1 cellular context compared by ENCODE assay signal in the genomic region with DNA sequence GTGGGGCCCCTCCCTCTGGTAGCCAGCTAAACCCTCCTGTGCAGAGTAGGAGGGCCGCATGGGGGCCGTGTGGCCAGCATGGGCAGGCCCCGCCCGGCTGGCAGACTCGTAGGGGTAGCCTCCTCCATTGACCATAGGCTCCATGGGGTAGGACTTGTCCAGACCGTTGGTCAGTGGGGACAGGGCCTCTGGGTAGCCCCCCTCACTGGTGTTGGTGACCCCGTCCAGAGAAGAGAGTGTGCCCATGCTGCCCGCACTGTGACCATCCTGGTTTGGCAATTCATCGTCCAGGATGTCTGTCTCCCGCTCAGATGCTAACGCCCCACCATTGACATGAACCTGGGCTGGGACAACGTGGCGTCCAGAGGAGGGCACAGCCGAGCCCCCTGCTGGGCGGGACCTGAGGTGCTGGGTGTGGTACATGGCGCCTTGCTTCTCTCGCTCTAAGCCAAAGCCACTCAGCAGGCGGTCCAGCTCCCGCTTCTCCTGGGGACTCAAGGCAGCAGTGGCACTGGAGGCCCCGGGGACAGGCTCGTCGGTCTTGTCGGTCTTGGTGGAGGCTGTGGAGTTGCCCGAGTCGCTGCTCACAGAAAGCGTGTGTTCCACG.
TF ChIP-seq lines count a peak whose summit lies in the region.

No MANE protein-coding gene starts in this region.

TF ChIP-seq in H1, 55 proteins besides CTCF, POLR2A, EP300 and RAD21:
- TF ChIP-seq BACH1 (IDR thresholded peaks at IDR 0.05; ENCODE audit: low read length) (no peak), POLR2AphosphoS5 (IDR thresholded peaks at IDR 0.05; ENCODE audit: low read depth, low read length) (no peak), CREB1 (IDR thresholded peaks at IDR 0.05) (no peak), HDAC2 (IDR thresholded peaks at IDR 0.05; ENCODE audit: borderline replicate concordance in 1 of 2, low read depth in 2 of 2, low read length in 2 of 2) (no peak), CTBP2 (IDR thresholded peaks at IDR 0.05; ENCODE audit: borderline replicate concordance, insufficient read depth, insufficient read length, low read length) (no peak), SIX5 (IDR thresholded peaks at IDR 0.05; ENCODE audit: low read depth, low read length) (no peak), KDM1A (IDR thresholded peaks at IDR 0.05; ENCODE audit: borderline replicate concordance, low read length) (no peak), SIRT6 (IDR thresholded peaks at IDR 0.05; ENCODE audit: low read length) (no peak), GABPA (IDR thresholded peaks at IDR 0.05; ENCODE audit: borderline replicate concordance, insufficient read depth, low read length) (no peak)
- TF ChIP-seq, protein P1, sequence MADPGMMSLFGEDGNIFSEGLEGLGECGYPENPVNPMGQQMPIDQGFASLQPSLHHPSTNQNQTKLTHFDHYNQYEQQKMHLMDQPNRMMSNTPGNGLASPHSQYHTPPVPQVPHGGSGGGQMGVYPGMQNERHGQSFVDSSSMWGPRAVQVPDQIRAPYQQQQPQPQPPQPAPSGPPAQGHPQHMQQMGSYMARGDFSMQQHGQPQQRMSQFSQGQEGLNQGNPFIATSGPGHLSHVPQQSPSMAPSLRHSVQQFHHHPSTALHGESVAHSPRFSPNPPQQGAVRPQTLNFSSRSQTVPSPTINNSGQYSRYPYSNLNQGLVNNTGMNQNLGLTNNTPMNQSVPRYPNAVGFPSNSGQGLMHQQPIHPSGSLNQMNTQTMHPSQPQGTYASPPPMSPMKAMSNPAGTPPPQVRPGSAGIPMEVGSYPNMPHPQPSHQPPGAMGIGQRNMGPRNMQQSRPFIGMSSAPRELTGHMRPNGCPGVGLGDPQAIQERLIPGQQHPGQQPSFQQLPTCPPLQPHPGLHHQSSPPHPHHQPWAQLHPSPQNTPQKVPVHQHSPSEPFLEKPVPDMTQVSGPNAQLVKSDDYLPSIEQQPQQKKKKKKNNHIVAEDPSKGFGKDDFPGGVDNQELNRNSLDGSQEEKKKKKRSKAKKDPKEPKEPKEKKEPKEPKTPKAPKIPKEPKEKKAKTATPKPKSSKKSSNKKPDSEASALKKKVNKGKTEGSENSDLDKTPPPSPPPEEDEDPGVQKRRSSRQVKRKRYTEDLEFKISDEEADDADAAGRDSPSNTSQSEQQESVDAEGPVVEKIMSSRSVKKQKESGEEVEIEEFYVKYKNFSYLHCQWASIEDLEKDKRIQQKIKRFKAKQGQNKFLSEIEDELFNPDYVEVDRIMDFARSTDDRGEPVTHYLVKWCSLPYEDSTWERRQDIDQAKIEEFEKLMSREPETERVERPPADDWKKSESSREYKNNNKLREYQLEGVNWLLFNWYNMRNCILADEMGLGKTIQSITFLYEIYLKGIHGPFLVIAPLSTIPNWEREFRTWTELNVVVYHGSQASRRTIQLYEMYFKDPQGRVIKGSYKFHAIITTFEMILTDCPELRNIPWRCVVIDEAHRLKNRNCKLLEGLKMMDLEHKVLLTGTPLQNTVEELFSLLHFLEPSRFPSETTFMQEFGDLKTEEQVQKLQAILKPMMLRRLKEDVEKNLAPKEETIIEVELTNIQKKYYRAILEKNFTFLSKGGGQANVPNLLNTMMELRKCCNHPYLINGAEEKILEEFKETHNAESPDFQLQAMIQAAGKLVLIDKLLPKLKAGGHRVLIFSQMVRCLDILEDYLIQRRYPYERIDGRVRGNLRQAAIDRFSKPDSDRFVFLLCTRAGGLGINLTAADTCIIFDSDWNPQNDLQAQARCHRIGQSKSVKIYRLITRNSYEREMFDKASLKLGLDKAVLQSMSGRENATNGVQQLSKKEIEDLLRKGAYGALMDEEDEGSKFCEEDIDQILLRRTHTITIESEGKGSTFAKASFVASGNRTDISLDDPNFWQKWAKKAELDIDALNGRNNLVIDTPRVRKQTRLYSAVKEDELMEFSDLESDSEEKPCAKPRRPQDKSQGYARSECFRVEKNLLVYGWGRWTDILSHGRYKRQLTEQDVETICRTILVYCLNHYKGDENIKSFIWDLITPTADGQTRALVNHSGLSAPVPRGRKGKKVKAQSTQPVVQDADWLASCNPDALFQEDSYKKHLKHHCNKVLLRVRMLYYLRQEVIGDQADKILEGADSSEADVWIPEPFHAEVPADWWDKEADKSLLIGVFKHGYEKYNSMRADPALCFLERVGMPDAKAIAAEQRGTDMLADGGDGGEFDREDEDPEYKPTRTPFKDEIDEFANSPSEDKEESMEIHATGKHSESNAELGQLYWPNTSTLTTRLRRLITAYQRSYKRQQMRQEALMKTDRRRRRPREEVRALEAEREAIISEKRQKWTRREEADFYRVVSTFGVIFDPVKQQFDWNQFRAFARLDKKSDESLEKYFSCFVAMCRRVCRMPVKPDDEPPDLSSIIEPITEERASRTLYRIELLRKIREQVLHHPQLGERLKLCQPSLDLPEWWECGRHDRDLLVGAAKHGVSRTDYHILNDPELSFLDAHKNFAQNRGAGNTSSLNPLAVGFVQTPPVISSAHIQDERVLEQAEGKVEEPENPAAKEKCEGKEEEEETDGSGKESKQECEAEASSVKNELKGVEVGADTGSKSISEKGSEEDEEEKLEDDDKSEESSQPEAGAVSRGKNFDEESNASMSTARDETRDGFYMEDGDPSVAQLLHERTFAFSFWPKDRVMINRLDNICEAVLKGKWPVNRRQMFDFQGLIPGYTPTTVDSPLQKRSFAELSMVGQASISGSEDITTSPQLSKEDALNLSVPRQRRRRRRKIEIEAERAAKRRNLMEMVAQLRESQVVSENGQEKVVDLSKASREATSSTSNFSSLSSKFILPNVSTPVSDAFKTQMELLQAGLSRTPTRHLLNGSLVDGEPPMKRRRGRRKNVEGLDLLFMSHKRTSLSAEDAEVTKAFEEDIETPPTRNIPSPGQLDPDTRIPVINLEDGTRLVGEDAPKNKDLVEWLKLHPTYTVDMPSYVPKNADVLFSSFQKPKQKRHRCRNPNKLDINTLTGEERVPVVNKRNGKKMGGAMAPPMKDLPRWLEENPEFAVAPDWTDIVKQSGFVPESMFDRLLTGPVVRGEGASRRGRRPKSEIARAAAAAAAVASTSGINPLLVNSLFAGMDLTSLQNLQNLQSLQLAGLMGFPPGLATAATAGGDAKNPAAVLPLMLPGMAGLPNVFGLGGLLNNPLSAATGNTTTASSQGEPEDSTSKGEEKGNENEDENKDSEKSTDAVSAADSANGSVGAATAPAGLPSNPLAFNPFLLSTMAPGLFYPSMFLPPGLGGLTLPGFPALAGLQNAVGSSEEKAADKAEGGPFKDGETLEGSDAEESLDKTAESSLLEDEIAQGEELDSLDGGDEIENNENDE (IDR thresholded peaks at IDR 0.05; ENCODE audit: insufficient replicate concordance, low read length) = no peak
